ENCODE assay signal across 1 cellular context in genomic region chr5:54115768-54116403, GRCh38.
TF ChIP-seq lines count a peak whose summit lies in the region.

No MANE protein-coding gene starts in this region.

TF ChIP-seq in HEK293, 187 proteins besides CTCF, POLR2A, EP300 and RAD21 (continued from another document and continues in another):
- TF ChIP-seq, protein P1, sequence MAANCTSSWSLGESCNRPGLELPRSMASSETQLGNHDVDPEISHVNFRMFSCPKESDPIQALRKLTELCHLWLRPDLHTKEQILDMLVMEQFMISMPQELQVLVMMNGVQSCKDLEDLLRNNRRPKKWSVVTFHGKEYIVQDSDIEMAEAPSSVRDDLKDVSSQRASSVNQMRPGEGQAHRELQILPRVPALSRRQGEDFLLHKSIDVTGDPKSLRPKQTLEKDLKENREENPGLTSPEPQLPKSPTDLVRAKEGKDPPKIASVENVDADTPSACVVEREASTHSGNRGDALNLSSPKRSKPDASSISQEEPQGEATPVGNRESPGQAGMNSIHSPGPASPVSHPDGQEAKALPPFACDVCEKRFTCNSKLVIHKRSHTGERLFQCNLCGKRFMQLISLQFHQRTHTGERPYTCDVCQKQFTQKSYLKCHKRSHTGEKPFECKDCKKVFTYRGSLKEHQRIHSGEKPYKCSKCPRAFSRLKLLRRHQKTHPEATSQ (tag by site-specific recombination; IDR thresholded peaks at IDR 0.05), result no peak
- TF ChIP-seq, protein P2, sequence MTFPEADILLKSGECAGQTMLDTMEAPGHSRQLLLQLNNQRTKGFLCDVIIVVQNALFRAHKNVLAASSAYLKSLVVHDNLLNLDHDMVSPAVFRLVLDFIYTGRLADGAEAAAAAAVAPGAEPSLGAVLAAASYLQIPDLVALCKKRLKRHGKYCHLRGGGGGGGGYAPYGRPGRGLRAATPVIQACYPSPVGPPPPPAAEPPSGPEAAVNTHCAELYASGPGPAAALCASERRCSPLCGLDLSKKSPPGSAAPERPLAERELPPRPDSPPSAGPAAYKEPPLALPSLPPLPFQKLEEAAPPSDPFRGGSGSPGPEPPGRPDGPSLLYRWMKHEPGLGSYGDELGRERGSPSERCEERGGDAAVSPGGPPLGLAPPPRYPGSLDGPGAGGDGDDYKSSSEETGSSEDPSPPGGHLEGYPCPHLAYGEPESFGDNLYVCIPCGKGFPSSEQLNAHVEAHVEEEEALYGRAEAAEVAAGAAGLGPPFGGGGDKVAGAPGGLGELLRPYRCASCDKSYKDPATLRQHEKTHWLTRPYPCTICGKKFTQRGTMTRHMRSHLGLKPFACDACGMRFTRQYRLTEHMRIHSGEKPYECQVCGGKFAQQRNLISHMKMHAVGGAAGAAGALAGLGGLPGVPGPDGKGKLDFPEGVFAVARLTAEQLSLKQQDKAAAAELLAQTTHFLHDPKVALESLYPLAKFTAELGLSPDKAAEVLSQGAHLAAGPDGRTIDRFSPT (tag by site-specific recombination; IDR thresholded peaks at IDR 0.05), result no peak
- TF ChIP-seq ZSCAN30 (tag by site-specific recombination; IDR thresholded peaks at IDR 0.05) (no peak), ZNF404 (tag by site-specific recombination; IDR thresholded peaks at IDR 0.05) (no peak), PRDM2 (tag by site-specific recombination; IDR thresholded peaks at IDR 0.05; ENCODE audit: borderline replicate concordance) (no peak), ZNF366 (tag by site-specific recombination; conservative IDR thresholded peaks at IDR 0.05) (peak; percentile 75), OSR2 (tag by site-specific recombination; IDR thresholded peaks at IDR 0.05) (peak; percentile 50; the same call in 1 of the 2 replicates), IKZF3 (tag by site-specific recombination; IDR thresholded peaks at IDR 0.05) (0 out of 2 replicates have a peak, but pooled peaks have one; percentile 40), ZNF501 (tag by site-specific recombination; IDR thresholded peaks at IDR 0.05) (0 out of 2 replicates have a peak, but pooled peaks have one; percentile 21), ZNF558 (tag by site-specific recombination; IDR thresholded peaks at IDR 0.05) (0 out of 2 replicates have a peak, but pooled peaks have one; percentile 16), SP7 (tag by site-specific recombination; IDR thresholded peaks at IDR 0.05) (peak; percentile 67), KLF17 (tag by site-specific recombination; IDR thresholded peaks at IDR 0.05) (peak; percentile 73), ZNF629 (tag by site-specific recombination; IDR thresholded peaks at IDR 0.05) (peak; percentile 89), SCRT1 (tag by site-specific recombination; IDR thresholded peaks at IDR 0.05; ENCODE audit: borderline replicate concordance) (no peak), KLF8 (tag by site-specific recombination; IDR thresholded peaks at IDR 0.05) (0 out of 2 replicates have a peak, but pooled peaks have one; percentile 37), PRDM10 (tag by site-specific recombination; IDR thresholded peaks at IDR 0.05) (peak; percentile 81), ZNF830 (tag by site-specific recombination; IDR thresholded peaks at IDR 0.05; ENCODE audit: low read depth) (no peak), ZNF623 (tag by site-specific recombination; IDR thresholded peaks at IDR 0.05) (0 out of 2 replicates have a peak, but pooled peaks have one; percentile 6), ZNF624 (tag by site-specific recombination; IDR thresholded peaks at IDR 0.05) (no peak), ZNF394 (tag by site-specific recombination; IDR thresholded peaks at IDR 0.05; ENCODE audit: borderline replicate concordance) (peak; percentile 52; the same call in 1 of the 2 replicates), GLI2 (tag by site-specific recombination; IDR thresholded peaks at IDR 0.05; ENCODE audit: borderline replicate concordance, low read depth) (no peak), ZNF211 (tag by site-specific recombination; IDR thresholded peaks at IDR 0.05; ENCODE audit: low read depth) (no peak), ZNF621 (tag by site-specific recombination; IDR thresholded peaks at IDR 0.05) (no peak), ZNF169 (tag by site-specific recombination; IDR thresholded peaks at IDR 0.05) (no peak), ZEB2 (tag by site-specific recombination; IDR thresholded peaks at IDR 0.05) (peak; percentile 35; the same call in 1 of the 2 replicates), ZNF112 (tag by site-specific recombination; IDR thresholded peaks at IDR 0.05) (no peak), ZNF16 (tag by site-specific recombination; IDR thresholded peaks at IDR 0.05; ENCODE audit: low read depth) (no peak), ZNF37A (tag by site-specific recombination; IDR thresholded peaks at IDR 0.05) (no peak), ZFP3 (tag by site-specific recombination; IDR thresholded peaks at IDR 0.05; ENCODE audit: low read depth) (no peak), BCL11A (tag by site-specific recombination; IDR thresholded peaks at IDR 0.05; ENCODE audit: low read depth) (no peak), ZNF600 (tag by site-specific recombination; IDR thresholded peaks at IDR 0.05) (peak; percentile 57; the same call in 1 of the 2 replicates), ZNF223 (tag by site-specific recombination; IDR thresholded peaks at IDR 0.05) (no peak), ZBTB48 (tag by site-specific recombination; IDR thresholded peaks at IDR 0.05) (peak; percentile 66; the same call in 1 of the 2 replicates), MEIS1 (CRISPR knock-in tag; IDR thresholded peaks at IDR 0.05; ENCODE audit: borderline replicate concordance) (no peak), GLIS2 (tag by site-specific recombination; IDR thresholded peaks at IDR 0.05) (peak; percentile 26; the same call in 1 of the 2 replicates), ZNF610 (tag by site-specific recombination; IDR thresholded peaks at IDR 0.05; ENCODE audit: borderline replicate concordance) (no peak)
- TF ChIP-seq, protein P3, sequence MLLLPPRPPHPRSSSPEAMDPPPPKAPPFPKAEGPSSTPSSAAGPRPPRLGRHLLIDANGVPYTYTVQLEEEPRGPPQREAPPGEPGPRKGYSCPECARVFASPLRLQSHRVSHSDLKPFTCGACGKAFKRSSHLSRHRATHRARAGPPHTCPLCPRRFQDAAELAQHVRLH (tag by site-specific recombination; IDR thresholded peaks at IDR 0.05), result no peak
- TF ChIP-seq, protein P4, sequence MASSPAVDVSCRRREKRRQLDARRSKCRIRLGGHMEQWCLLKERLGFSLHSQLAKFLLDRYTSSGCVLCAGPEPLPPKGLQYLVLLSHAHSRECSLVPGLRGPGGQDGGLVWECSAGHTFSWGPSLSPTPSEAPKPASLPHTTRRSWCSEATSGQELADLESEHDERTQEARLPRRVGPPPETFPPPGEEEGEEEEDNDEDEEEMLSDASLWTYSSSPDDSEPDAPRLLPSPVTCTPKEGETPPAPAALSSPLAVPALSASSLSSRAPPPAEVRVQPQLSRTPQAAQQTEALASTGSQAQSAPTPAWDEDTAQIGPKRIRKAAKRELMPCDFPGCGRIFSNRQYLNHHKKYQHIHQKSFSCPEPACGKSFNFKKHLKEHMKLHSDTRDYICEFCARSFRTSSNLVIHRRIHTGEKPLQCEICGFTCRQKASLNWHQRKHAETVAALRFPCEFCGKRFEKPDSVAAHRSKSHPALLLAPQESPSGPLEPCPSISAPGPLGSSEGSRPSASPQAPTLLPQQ (tag by site-specific recombination; IDR thresholded peaks at IDR 0.05), result peak; percentile 42; the same call in 1 of the 2 replicates
- TF ChIP-seq, protein P5, sequence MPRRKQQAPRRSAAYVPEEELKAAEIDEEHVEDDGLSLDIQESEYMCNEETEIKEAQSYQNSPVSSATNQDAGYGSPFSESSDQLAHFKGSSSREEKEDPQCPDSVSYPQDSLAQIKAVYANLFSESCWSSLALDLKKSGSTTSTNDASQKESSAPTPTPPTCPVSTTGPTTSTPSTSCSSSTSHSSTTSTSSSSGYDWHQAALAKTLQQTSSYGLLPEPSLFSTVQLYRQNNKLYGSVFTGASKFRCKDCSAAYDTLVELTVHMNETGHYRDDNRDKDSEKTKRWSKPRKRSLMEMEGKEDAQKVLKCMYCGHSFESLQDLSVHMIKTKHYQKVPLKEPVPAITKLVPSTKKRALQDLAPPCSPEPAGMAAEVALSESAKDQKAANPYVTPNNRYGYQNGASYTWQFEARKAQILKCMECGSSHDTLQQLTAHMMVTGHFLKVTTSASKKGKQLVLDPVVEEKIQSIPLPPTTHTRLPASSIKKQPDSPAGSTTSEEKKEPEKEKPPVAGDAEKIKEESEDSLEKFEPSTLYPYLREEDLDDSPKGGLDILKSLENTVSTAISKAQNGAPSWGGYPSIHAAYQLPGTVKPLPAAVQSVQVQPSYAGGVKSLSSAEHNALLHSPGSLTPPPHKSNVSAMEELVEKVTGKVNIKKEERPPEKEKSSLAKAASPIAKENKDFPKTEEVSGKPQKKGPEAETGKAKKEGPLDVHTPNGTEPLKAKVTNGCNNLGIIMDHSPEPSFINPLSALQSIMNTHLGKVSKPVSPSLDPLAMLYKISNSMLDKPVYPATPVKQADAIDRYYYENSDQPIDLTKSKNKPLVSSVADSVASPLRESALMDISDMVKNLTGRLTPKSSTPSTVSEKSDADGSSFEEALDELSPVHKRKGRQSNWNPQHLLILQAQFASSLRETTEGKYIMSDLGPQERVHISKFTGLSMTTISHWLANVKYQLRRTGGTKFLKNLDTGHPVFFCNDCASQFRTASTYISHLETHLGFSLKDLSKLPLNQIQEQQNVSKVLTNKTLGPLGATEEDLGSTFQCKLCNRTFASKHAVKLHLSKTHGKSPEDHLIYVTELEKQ (tag by site-specific recombination; IDR thresholded peaks at IDR 0.05; ENCODE audit: borderline replicate concordance), result peak; percentile 48; the same call in 1 of the 2 replicates
